ENCODE assay signal across 21 cellular contexts in genomic region chr2:18410543-18410942, GRCh38.
DNase-seq lines count a peak whose midpoint lies in the region; ATAC-seq and TF ChIP-seq lines count a peak whose summit lies in the region.
"Had no signal": no experiment of that assay in that cellular context is flagged by ENCODE, and none has a peak within 500 bp of the region (broad histone marks: within the 10 kb centered on the region; RNA-seq: fewer than 3 reads in every experiment).

No MANE protein-coding gene starts in this region.

- peak; percentile 12 for DNase-seq in activated CD4-positive, alpha-beta T cell treated with anti-CD3 and anti-CD28 coated beads, Interleukin-2, amount 10 ng/mL, durations not matched to agents 24 days and 14 days
- DNase-seq in activated CD4-positive, alpha-beta T cell treated with anti-CD3 and anti-CD28 coated beads, Interleukin-2, amount 50 U/mL, for 4 hours: no peak
- DNase-seq in OCI-M1 (lab: John Stamatoyannopoulos, UW) (peak; percentile 7), epithelial cell of esophagus (ENCODE audit: low read depth) (no peak), osteoblast (ENCODE audit: insufficient read length, low spot score, missing footprints) (no peak), NCI-H526 treated with DMSO at 0.1 percent for 48 hours (lab: John Stamatoyannopoulos, UW) (no peak), COR-L47 (lab: John Stamatoyannopoulos, UW) (no peak), WTC11 (ENCODE audit: low spot score) (no peak)
- DNase-seq: 8988T, DMS79, KG1, NCI-H1092, NCI-H1436, NCI-H1930, NCI-H2227 treated with DMSO at 0.1 percent for 48 hours, NCI-H510A, NCI-H748 treated with DMSO at 0.1 percent for 48 hours had no signal

- peaks cover 21% of the 10 kb centered on the region for H3K4me1 ChIP-seq in osteoblast (ENCODE audit: insufficient read depth, low read length)

- no peaks in the 10 kb centered on the region for H3K9me3 Mint-ChIP-seq in activated CD4-positive, alpha-beta T cell treated with anti-CD3 and anti-CD28 coated beads, Interleukin-2, amount 10 ng/mL, durations not matched to agents 24 days and 14 days
- H3K9me3 Mint-ChIP-seq in WTC11: no peaks in the 10 kb centered on the region

- no peaks in the 10 kb centered on the region for H3K4me1 Mint-ChIP-seq in activated CD4-positive, alpha-beta T cell treated with anti-CD3 and anti-CD28 coated beads, Interleukin-2, amount 10 ng/mL, durations not matched to agents 24 days and 14 days
- H3K4me1 Mint-ChIP-seq in WTC11: peaks cover 6% of the 10 kb centered on the region
- H3K4me1 Mint-ChIP-seq: B cell, CD14-positive monocyte had no signal

- H3K27me3 Mint-ChIP-seq in activated CD4-positive, alpha-beta T cell treated with anti-CD3 and anti-CD28 coated beads, Interleukin-2, amount 10 ng/mL, durations not matched to agents 24 days and 14 days: peaks cover 2% of the 10 kb centered on the region
- H3K27me3 Mint-ChIP-seq in WTC11 (ENCODE audit: low read depth): no peaks in the 10 kb centered on the region

- no peak for ATAC-seq in WTC11
- ATAC-seq: Right ventricle myocardium inferior had no signal

- no peaks in the 10 kb centered on the region for H3K36me3 Mint-ChIP-seq in activated CD4-positive, alpha-beta T cell treated with anti-CD3 and anti-CD28 coated beads, Interleukin-2, amount 10 ng/mL, durations not matched to agents 24 days and 14 days (ENCODE audit: low read depth)
- no peaks in the 10 kb centered on the region for H3K36me3 Mint-ChIP-seq in WTC11
- H3K36me3 Mint-ChIP-seq: CD14-positive monocyte had no signal

- CTCF ChIA-PET in WTC11 (lab: Charles Lee): interaction anchor here (1.7 kb wide), 1 partner anchor 23 kb away, joined by 6 read pairs; no protein-coding TSS in a partner anchor

- no peak overlapping the region for H2AFZ ChIP-seq in osteoblast (ENCODE audit: low read length)

- no peaks in the 10 kb centered on the region for H4K20me1 ChIP-seq in osteoblast (ENCODE audit: insufficient read depth, low read length)

- TF ChIP-seq CTCF in epithelial cell of esophagus (IDR thresholded peaks at IDR 0.05; ENCODE audit: insufficient read depth, low read depth, low read length, missing control alignments) (peak; percentile 2), osteoblast (IDR thresholded peaks at IDR 0.05; ENCODE audit: extremely low read depth, low read depth, low read length) (peak; percentile 20), WTC11 (IDR thresholded peaks at IDR 0.05) (no peak)

- H3K4me3 ChIP-seq in epithelial cell of esophagus (ENCODE audit: low read length) (no peak overlapping the region), osteoblast (ENCODE audit: insufficient read depth, low read length) (no peak overlapping the region)
- H3K4me3 ChIP-seq: SJSA1 had no signal

- H3K9me3 ChIP-seq in osteoblast (ENCODE audit: low read depth, low read length): no peaks in the 10 kb centered on the region
- H3K9me3 ChIP-seq: SJSA1 had no signal

- H3K4me2 ChIP-seq in osteoblast (ENCODE audit: insufficient read depth, low read length): no peak overlapping the region

- no peak overlapping the region for H3K27ac Mint-ChIP-seq in activated CD4-positive, alpha-beta T cell treated with anti-CD3 and anti-CD28 coated beads, Interleukin-2, amount 10 ng/mL, durations not matched to agents 24 days and 14 days
- H3K27ac Mint-ChIP-seq in WTC11: no peak overlapping the region
- H3K27ac Mint-ChIP-seq: B cell, CD14-positive monocyte had no signal

- H3K36me3 ChIP-seq in osteoblast (ENCODE audit: insufficient read depth, low read length): no peaks in the 10 kb centered on the region
- H3K36me3 ChIP-seq: SJSA1 had no signal

- H3K27me3 ChIP-seq in osteoblast (ENCODE audit: insufficient read depth, low read length): no peaks in the 10 kb centered on the region
- H3K27me3 ChIP-seq: SJSA1 had no signal

- intact Hi-C loops in activated CD4-positive, alpha-beta T cell treated with anti-CD3 and anti-CD28 coated beads, Interleukin-2, amount 10 ng/mL, durations not matched to agents 24 days and 14 days (cut with micrococcal nuclease): no loop called here

- no peak overlapping the region for H3K4me3 Mint-ChIP-seq in activated CD4-positive, alpha-beta T cell treated with anti-CD3 and anti-CD28 coated beads, Interleukin-2, amount 10 ng/mL, durations not matched to agents 24 days and 14 days
- H3K4me3 Mint-ChIP-seq in WTC11: no peak overlapping the region
- H3K4me3 Mint-ChIP-seq: B cell, CD14-positive monocyte had no signal

- H3K79me2 ChIP-seq in osteoblast (ENCODE audit: insufficient read depth, low read length): no peaks in the 10 kb centered on the region

- POLR2A ChIA-PET in WTC11 (lab: Charles Lee): no interaction called here

- no peak overlapping the region for H3K27ac ChIP-seq in osteoblast (ENCODE audit: low read depth, low read length)
- H3K27ac ChIP-seq: SJSA1 had no signal

TF ChIP-seq in WTC11, 78 proteins besides CTCF, POLR2A, EP300 and RAD21 (continues in another document):
- TF ChIP-seq ZMAT4 (CRISPR knock-in tag; IDR thresholded peaks at IDR 0.05) (no peak), SOX15 (CRISPR knock-in tag; IDR thresholded peaks at IDR 0.05) (no peak), ERG (CRISPR knock-in tag; IDR thresholded peaks at IDR 0.05) (no peak), OVOL2 (CRISPR knock-in tag; IDR thresholded peaks at IDR 0.05; ENCODE audit: borderline replicate concordance) (no peak), ZNF232 (CRISPR knock-in tag; IDR thresholded peaks at IDR 0.05) (no peak), KAT7 (CRISPR knock-in tag; IDR thresholded peaks at IDR 0.05; ENCODE audit: borderline replicate concordance) (no peak), ATF2 (CRISPR knock-in tag; IDR thresholded peaks at IDR 0.05; ENCODE audit: borderline replicate concordance, low read depth) (no peak), ZNF532 (CRISPR knock-in tag; IDR thresholded peaks at IDR 0.05; ENCODE audit: borderline replicate concordance) (no peak), NR1H2 (CRISPR knock-in tag; IDR thresholded peaks at IDR 0.05) (no peak), FOXK1 (CRISPR knock-in tag; IDR thresholded peaks at IDR 0.05) (no peak), ZNF317 (CRISPR knock-in tag; IDR thresholded peaks at IDR 0.05; ENCODE audit: borderline replicate concordance, low read depth) (no peak)

Comparison
In these comparisons a context has a peak if more than half of its experiments do, and no peak if none do; other contexts are left out.
1. DNase-seq: peak in activated CD4-positive, alpha-beta T cell treated with anti-CD3 and anti-CD28 coated beads, Interleukin-2, amount 10 ng/mL, durations not matched to agents 24 days and 14 days (single experiment) and OCI-M1 (single experiment); none in activated CD4-positive, alpha-beta T cell treated with anti-CD3 and anti-CD28 coated beads, Interleukin-2, amount 50 U/mL, for 4 hours (0 of 2), epithelial cell of esophagus (single experiment), osteoblast (single experiment), NCI-H526 treated with DMSO at 0.1 percent for 48 hours (single experiment), COR-L47 (single experiment) and WTC11 (single experiment).